Comparison of ENCODE assay signal across 10 cellular contexts in the genomic region with DNA sequence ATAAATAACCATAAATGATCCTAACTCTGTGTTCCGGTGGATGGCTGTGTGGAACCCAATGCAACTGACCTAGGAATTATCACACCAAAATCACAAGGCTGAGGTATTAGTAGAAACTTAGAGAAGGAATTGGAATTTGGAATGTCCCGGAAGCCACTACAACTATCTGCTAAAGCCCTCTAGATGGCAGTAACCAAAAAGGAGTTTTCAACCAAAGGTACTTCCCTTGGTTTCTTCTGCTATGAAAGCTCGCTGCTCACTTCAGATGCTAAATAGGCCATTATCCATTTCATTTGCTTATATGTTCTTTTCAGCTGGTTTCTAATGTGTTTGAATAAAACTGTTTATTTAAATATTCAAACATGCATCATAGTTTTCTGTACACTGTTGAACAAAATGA.
DNase-seq lines count a peak whose midpoint lies in the region; ATAC-seq, FAIRE-seq and TF ChIP-seq lines count a peak whose summit lies in the region.
"Had no signal": no experiment of that assay in that cellular context is flagged by ENCODE, and none has a peak within 500 bp of the region (broad histone marks: within the 10 kb centered on the region; RNA-seq: fewer than 3 reads in every experiment).

No MANE protein-coding gene starts in this region.

- H3K27me3 ChIP-seq in MG63 = no peaks in the 10 kb centered on the region
- H3K27me3 ChIP-seq: esophagus muscularis mucosa had no signal

- H3K36me3 Mint-ChIP-seq in brain = no peaks in the 10 kb centered on the region
- H3K36me3 Mint-ChIP-seq: T-cell had no signal

- no peak for DNase-seq in H54 (ENCODE audit: insufficient read length, low spot score)
- DNase-seq in NCI-H345 (lab: John Stamatoyannopoulos, UW) = peak; percentile 34
- DNase-seq in middle frontal gyrus (ENCODE audit: extremely low spot score, low spot score) = peak; percentile 20
- no peak for DNase-seq in stimulated activated CD4-positive, alpha-beta T cell treated with anti-CD3 and anti-CD28 coated beads, Interleukin-4, amount 100 ng/mL, for 4 hours
- DNase-seq in MG63 = no peak
- no peak for DNase-seq in NCI-H446 treated with DMSO at 0.1 percent for 48 hours (lab: John Stamatoyannopoulos, UW)
- DNase-seq: T-cell had no signal

- H3K27ac Mint-ChIP-seq in brain = no peak overlapping the region
- H3K27ac Mint-ChIP-seq: T-cell had no signal

- TF ChIP-seq POLR2A in H54 (IDR thresholded peaks at IDR 0.05; ENCODE audit: low read depth, low read length) = no peak

- peak; percentile 47 to 71 for TF ChIP-seq CTCF in brain (conservative IDR thresholded peaks at IDR 0.05)

- no peaks in the 10 kb centered on the region for H3K4me1 Mint-ChIP-seq in brain
- H3K4me1 Mint-ChIP-seq: T-cell had no signal

- H3K27me3 Mint-ChIP-seq in brain = no peaks in the 10 kb centered on the region
- H3K27me3 Mint-ChIP-seq: T-cell had no signal

- no peak overlapping the region for H3K4me3 Mint-ChIP-seq in brain
- H3K4me3 Mint-ChIP-seq: T-cell had no signal

- no peaks in the 10 kb centered on the region for H3K9me3 ChIP-seq in MG63
- H3K9me3 ChIP-seq: esophagus muscularis mucosa had no signal

- H3K4me3 ChIP-seq in MG63 = no peak overlapping the region
- H3K4me3 ChIP-seq: esophagus muscularis mucosa had no signal

- ATAC-seq in GM18858 (IDR thresholded peaks at IDR 0.05; ENCODE audit: unreplicated experiment) = no peak
- ATAC-seq: T-cell had no signal

- H3K36me3 ChIP-seq in MG63 = no peaks in the 10 kb centered on the region
- H3K36me3 ChIP-seq: esophagus muscularis mucosa had no signal

- H3K9me3 Mint-ChIP-seq in brain = peaks cover 0 to 3% (median 0%) of the 10 kb centered on the region in 5 experiments

- peak; percentile 65 for FAIRE-seq in H54 (lab: Jason Lieb, UNC)

Comparison
In these comparisons a context has a peak if more than half of its experiments do, and no peak if none do; other contexts are left out.
1. DNase-seq: peak in NCI-H345 (single experiment) and middle frontal gyrus (single experiment); none in H54 (single experiment), stimulated activated CD4-positive, alpha-beta T cell treated with anti-CD3 and anti-CD28 coated beads, Interleukin-4, amount 100 ng/mL, for 4 hours (0 of 2), MG63 (single experiment) and NCI-H446 treated with DMSO at 0.1 percent for 48 hours (single experiment).